15 cellular contexts compared by ENCODE assay signal in the genomic region with DNA sequence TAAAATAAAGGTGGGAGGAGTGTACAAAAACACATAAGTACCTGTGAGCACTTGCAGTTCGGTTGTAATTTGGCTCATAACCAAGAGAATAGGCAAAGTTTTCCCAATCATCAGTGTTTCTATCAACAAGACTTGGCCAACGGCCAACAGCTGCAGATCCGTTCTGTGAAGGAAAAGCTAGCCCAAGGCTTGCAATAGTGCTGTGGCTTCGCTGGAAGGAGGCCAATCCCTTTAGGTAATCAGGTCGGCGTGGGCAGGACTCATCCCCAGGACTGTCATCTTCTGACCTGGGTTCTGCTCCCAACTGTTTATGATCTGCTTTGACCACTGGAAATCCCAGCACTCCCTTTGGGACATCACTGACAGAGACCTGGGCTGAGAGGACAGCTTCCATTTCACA.
DNase-seq lines count a peak whose midpoint lies in the region; ATAC-seq and TF ChIP-seq lines count a peak whose summit lies in the region.
"Had no signal": no experiment of that assay in that cellular context is flagged by ENCODE, and none has a peak within 500 bp of the region (broad histone marks: within the 10 kb centered on the region; RNA-seq: fewer than 3 reads in every experiment).

No MANE protein-coding gene starts in this region.

- DNase-seq in DMS79 (lab: John Stamatoyannopoulos, UW), result peak; percentile 32
- peak; percentile 83 for DNase-seq in NCI-H1694 treated with DMSO at 0.1 percent for 48 hours (lab: John Stamatoyannopoulos, UW)
- DNase-seq in fibroblast of mammary gland (ENCODE audit: low read depth), result peak; percentile 18
- DNase-seq in activated CD4-positive, alpha-beta T cell treated with anti-CD3 and anti-CD28 coated beads for 1 hour, result no peak
- no peak for DNase-seq in 8988T
- DNase-seq: activated CD4-positive, alpha-beta T cell treated with anti-CD3 and anti-CD28 coated beads, Interleukin-2, amount 10 ng/mL, durations not matched to agents 24 days and 14 days; aorta; HCEC 1CT; mesendoderm had no signal

- H3K4me3 ChIP-seq in fibroblast of mammary gland (ENCODE audit: control insufficient read depth, low read depth, low read length), result no peak overlapping the region
- H3K4me3 ChIP-seq: BLaER1 treated with 17β-estradiol and CSF1 and Interleukin-3, amounts not matched to agents 10 nM and 100 nM; dorsolateral prefrontal cortex; skin epidermis had no signal

- ATAC-seq in HG03469 (IDR thresholded peaks at IDR 0.05; ENCODE audit: unreplicated experiment) (no peak), GM19452 (IDR thresholded peaks at IDR 0.05; ENCODE audit: unreplicated experiment) (no peak)

- no peak for TF ChIP-seq CTCF in fibroblast of mammary gland (conservative IDR thresholded peaks at IDR 0.05; ENCODE audit: control insufficient read depth, insufficient read depth, low read depth, low read length)

TF ChIP-seq in PFSK-1, 5 proteins besides CTCF, POLR2A, EP300 and RAD21:
- TF ChIP-seq, protein P1, sequence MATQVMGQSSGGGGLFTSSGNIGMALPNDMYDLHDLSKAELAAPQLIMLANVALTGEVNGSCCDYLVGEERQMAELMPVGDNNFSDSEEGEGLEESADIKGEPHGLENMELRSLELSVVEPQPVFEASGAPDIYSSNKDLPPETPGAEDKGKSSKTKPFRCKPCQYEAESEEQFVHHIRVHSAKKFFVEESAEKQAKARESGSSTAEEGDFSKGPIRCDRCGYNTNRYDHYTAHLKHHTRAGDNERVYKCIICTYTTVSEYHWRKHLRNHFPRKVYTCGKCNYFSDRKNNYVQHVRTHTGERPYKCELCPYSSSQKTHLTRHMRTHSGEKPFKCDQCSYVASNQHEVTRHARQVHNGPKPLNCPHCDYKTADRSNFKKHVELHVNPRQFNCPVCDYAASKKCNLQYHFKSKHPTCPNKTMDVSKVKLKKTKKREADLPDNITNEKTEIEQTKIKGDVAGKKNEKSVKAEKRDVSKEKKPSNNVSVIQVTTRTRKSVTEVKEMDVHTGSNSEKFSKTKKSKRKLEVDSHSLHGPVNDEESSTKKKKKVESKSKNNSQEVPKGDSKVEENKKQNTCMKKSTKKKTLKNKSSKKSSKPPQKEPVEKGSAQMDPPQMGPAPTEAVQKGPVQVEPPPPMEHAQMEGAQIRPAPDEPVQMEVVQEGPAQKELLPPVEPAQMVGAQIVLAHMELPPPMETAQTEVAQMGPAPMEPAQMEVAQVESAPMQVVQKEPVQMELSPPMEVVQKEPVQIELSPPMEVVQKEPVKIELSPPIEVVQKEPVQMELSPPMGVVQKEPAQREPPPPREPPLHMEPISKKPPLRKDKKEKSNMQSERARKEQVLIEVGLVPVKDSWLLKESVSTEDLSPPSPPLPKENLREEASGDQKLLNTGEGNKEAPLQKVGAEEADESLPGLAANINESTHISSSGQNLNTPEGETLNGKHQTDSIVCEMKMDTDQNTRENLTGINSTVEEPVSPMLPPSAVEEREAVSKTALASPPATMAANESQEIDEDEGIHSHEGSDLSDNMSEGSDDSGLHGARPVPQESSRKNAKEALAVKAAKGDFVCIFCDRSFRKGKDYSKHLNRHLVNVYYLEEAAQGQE (IDR thresholded peaks at IDR 0.05; ENCODE audit: insufficient read depth in 1 of 2, low read depth in 2 of 2, low read length in 2 of 2), result no peak
- TF ChIP-seq POLR2AphosphoS5 (IDR thresholded peaks at IDR 0.05; ENCODE audit: low read depth, low read length) (no peak), FOXP2 (optimal IDR thresholded peaks at IDR 0.05; ENCODE audit: borderline replicate concordance, extremely low read depth, extremely low read length, insufficient read depth) (peak; percentile 31)

Comparison
In these comparisons a context has a peak if more than half of its experiments do, and no peak if none do; other contexts are left out.
1. DNase-seq: peak in DMS79 (single experiment), NCI-H1694 treated with DMSO at 0.1 percent for 48 hours (single experiment) and fibroblast of mammary gland (single experiment); none in activated CD4-positive, alpha-beta T cell treated with anti-CD3 and anti-CD28 coated beads for 1 hour (single experiment) and 8988T (single experiment).